In the genomic region with DNA sequence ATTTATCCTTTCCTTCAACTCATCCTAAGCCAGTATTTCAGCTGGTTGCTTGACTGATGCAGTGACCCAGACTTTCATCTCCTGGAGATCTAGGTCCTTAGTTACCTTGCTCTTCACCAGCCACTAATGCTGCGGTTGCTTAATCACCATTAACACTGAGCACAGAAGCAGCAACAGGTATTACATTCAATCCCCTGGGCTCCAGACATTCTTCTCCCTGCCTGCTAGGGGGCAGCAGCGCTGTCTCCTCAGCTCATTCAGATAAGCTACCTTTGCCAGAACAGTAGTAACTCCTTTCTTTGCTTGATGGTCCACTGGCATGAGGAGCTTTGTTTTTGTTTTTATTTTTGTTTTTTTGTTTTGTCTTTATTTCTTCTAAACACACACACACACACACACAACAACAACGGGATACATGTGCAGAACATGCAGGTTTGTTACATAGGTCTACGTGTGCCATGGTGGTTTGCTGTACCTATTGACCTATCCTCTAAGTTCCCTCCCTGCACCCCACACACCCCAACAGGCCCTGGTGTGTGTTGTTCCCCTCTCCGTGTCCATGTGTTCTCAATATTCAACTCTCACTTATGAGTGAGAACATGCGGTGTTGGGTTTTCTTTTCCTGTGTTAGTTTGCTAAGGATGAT, we compare ENCODE assay signal across 9 cellular contexts.
DNase-seq lines count a peak whose midpoint lies in the region; ATAC-seq, FAIRE-seq and TF ChIP-seq lines count a peak whose summit lies in the region.
"Had no signal": no experiment of that assay in that cellular context is flagged by ENCODE, and none has a peak within 500 bp of the region (broad histone marks: within the 10 kb centered on the region; RNA-seq: fewer than 3 reads in every experiment).

No MANE protein-coding gene starts in this region.

- no peak for TF ChIP-seq EP300 in HepG2 (IDR thresholded peaks at IDR 0.05; ENCODE audit: low read depth in 2 of 2, low read length in 2 of 2)
- TF ChIP-seq EP300 in HepG2 (CRISPR knock-in tag; IDR thresholded peaks at IDR 0.05; ENCODE audit: borderline replicate concordance): no peak

- no peak overlapping the region for H3K4me3 ChIP-seq in HepG2 (replicated peaks in 1 of 3; ENCODE audit: insufficient read depth in 1 of 3, low read depth in 2 of 3, low read length in 3 of 3)
- H3K4me3 ChIP-seq in heart right ventricle: no peak overlapping the region
- H3K4me3 ChIP-seq: SJSA1 had no signal

- intact Hi-C loops in HepG2 (cut with micrococcal nuclease; ENCODE audit: unreplicated experiment) (no loop called here), heart right ventricle (cut with DNase I) (no loop called here)

- H3K27me3 ChIP-seq in HepG2 (ENCODE audit: control insufficient read depth in 1 of 2, insufficient read depth in 2 of 2, low read length in 2 of 2): no peaks in the 10 kb centered on the region
- no peaks in the 10 kb centered on the region for H3K27me3 ChIP-seq in heart right ventricle
- H3K27me3 ChIP-seq: SJSA1 had no signal

- no peak for TF ChIP-seq RAD21 in HepG2 (CRISPR knock-in tag; IDR thresholded peaks at IDR 0.05)

- TF ChIP-seq CTCF in HepG2 (CRISPR knock-in tag; IDR thresholded peaks at IDR 0.05) (peak; percentile 36; the same call in 1 of the 2 replicates), heart right ventricle (IDR thresholded peaks at IDR 0.05) (peak in 4 of 9 donors; percentile 7 to 33 (median 17))

- 29% methylated on average over 6 of the region's 6 CpGs for WGBS in HepG2 (ENCODE audit: low lambda C conversion rate)
- whole genome bisulfite sequencing in heart right ventricle, 2 donors: 72 to 74% methylated on average over 6 of the region's 6 CpGs

- no peak overlapping the region for H3K27ac ChIP-seq in HepG2 (ENCODE audit: extremely low read length, insufficient read depth, low read length)
- H3K27ac ChIP-seq in heart right ventricle: no peak overlapping the region
- H3K27ac ChIP-seq: SJSA1 had no signal

- H3K4me1 ChIP-seq in HepG2 (ENCODE audit: insufficient read depth, low read length): no peaks in the 10 kb centered on the region
- H3K4me1 ChIP-seq in heart right ventricle: no peaks in the 10 kb centered on the region
- H3K4me1 ChIP-seq: SJSA1 had no signal

- H3K79me2 ChIP-seq in HepG2 (ENCODE audit: insufficient read depth, low read length): no peaks in the 10 kb centered on the region

- DNase-seq in GDM1 (lab: John Stamatoyannopoulos, UW): peak; percentile 30
- peak; percentile 40 for DNase-seq in KBM-7
- peak; percentile 5 for DNase-seq in UCSD-AML1 (lab: John Stamatoyannopoulos, UW; ENCODE audit: unreplicated experiment)
- DNase-seq in HepG2 (ENCODE audit: low spot score): peak; percentile 10
- DNase-seq in GM12891 (ENCODE audit: insufficient read length, low spot score): no peak
- no peak for DNase-seq in stimulated activated CD4-positive, alpha-beta T cell treated with anti-CD3 and anti-CD28 coated beads, Interleukin-12 subunit alpha, Interleukin-12 subunit beta, amount 100 ng/mL, for 4 hours
- no peak for DNase-seq in heart right ventricle

- BruUV-seq in HepG2 (replicated peaks; lab: Mats Ljungman, UMichigan): no TSS peak

- H2AFZ ChIP-seq in HepG2 (ENCODE audit: low read length): no peak overlapping the region

- H3K9ac ChIP-seq in HepG2 (ENCODE audit: insufficient read depth, low read depth, low read length): no peak overlapping the region

- POLR2A ChIA-PET in HepG2 (lab: Yijun Ruan, JAX): no interaction called here

- H4K20me1 ChIP-seq in HepG2 (ENCODE audit: insufficient read depth, low read length): no peaks in the 10 kb centered on the region

- ATAC-seq in HepG2 (peak; percentile 59), HG02973 (IDR thresholded peaks at IDR 0.05; ENCODE audit: unreplicated experiment) (no peak), heart right ventricle (no peak)

- in situ Hi-C loops in KBM-7 (cut with MboI; ENCODE audit: low pct_unique_long_range_greater_than_20kb, low sequenced_read_pairs): no loop called here
- in situ Hi-C loops in HepG2 (cut with HindIII; ENCODE audit: extremely low pct_ligation_motif_present, low pct_unique_long_range_greater_than_20kb): no loop called here

- FAIRE-seq in HepG2 (lab: Jason Lieb, UNC): no peak
- no peak for FAIRE-seq in GM12891 (lab: Jason Lieb, UNC)

- H3K36me3 ChIP-seq in HepG2 (replicated peaks in 1 of 2; ENCODE audit: control insufficient read depth in 1 of 2, insufficient read depth in 2 of 2, low read length in 2 of 2): no peaks in the 10 kb centered on the region
- no peaks in the 10 kb centered on the region for H3K36me3 ChIP-seq in heart right ventricle
- H3K36me3 ChIP-seq: SJSA1 had no signal

- TF ChIP-seq POLR2A in HepG2 (IDR thresholded peaks at IDR 0.05; ENCODE audit: insufficient read depth in 1 of 2, low read depth in 2 of 2, low read length in 2 of 2) (no peak), GM12891 (IDR thresholded peaks at IDR 0.05; ENCODE audit: low read depth, low read length) (no peak)

- H3K9me3 ChIP-seq in HepG2 (ENCODE audit: low read length) (peaks cover 56% of the 10 kb centered on the region), heart right ventricle (peaks cover 0 to 27% (median 0%) of the 10 kb centered on the region in 11 donors)
- H3K9me3 ChIP-seq: SJSA1 had no signal

- CTCF ChIA-PET in HepG2 (lab: Yijun Ruan, JAX; ENCODE audit: low intra/inter-chr PET ratio, low total read pairs): no interaction called here

- H3K4me2 ChIP-seq in HepG2 (ENCODE audit: low read depth, low read length): no peak overlapping the region

TF ChIP-seq in HepG2, 621 proteins besides CTCF, POLR2A, EP300 and RAD21:
- TF ChIP-seq STAG1 (CRISPR knock-in tag; IDR thresholded peaks at IDR 0.05): peak; percentile 25; the same call in 1 of the 2 replicates
- TF ChIP-seq ZIK1 (CRISPR knock-in tag; IDR thresholded peaks at IDR 0.05; ENCODE audit: borderline replicate concordance, low read depth): no peak

TF ChIP-seq in GM12891, 5 proteins besides CTCF, POLR2A, EP300 and RAD21:
- no peak for TF ChIP-seq POLR2AphosphoS5 (IDR thresholded peaks at IDR 0.05; ENCODE audit: low read depth, low read length)

Comparison
In these comparisons a context has a peak if more than half of its experiments do, and no peak if none do; other contexts are left out.
1. DNase-seq: peak in GDM1 (single experiment), KBM-7 (single experiment), UCSD-AML1 (single experiment) and HepG2 (single experiment); none in GM12891 (single experiment), stimulated activated CD4-positive, alpha-beta T cell treated with anti-CD3 and anti-CD28 coated beads, Interleukin-12 subunit alpha, Interleukin-12 subunit beta, amount 100 ng/mL, for 4 hours (single experiment) and heart right ventricle (0 of 2).